In genomic region chr4:107183155-107183774, GRCh38 we compare ENCODE assay signal across 8 cellular contexts.
DNase-seq lines count a peak whose midpoint lies in the region; ATAC-seq and TF ChIP-seq lines count a peak whose summit lies in the region.

No MANE protein-coding gene starts in this region.

- no peak overlapping the region for H3K9ac ChIP-seq in PC-3 (ENCODE audit: low read length)

- H3K9me3 ChIP-seq in PC-3 (ENCODE audit: low read length), result no peaks in the 10 kb centered on the region

- intact Hi-C loops in PC-3 (cut with micrococcal nuclease), result loop anchor here (2.0 to 5.0 kb wide), 2 partner anchors 138 to 554 kb away; no protein-coding TSS in a partner anchor

- ATAC-seq in GM21423 (IDR thresholded peaks at IDR 0.05; ENCODE audit: unreplicated experiment) (peak; percentile 97), HG03521 (IDR thresholded peaks at IDR 0.05; ENCODE audit: unreplicated experiment) (peak; percentile 99), PC-3 (peak; percentile 76)

- H3K27me3 ChIP-seq in PC-3 (ENCODE audit: low read length), result peaks cover 9% of the 10 kb centered on the region; the same call in 1 of the 2 replicates

- H3K4me2 ChIP-seq in PC-3 (ENCODE audit: low read length), result no peak overlapping the region

- H2AFZ ChIP-seq in PC-3 (ENCODE audit: low read length), result no peak overlapping the region

- no peaks in the 10 kb centered on the region for H3K4me1 ChIP-seq in PC-3 (ENCODE audit: insufficient read depth, low read length)

- no peaks in the 10 kb centered on the region for H4K20me1 ChIP-seq in PC-3 (ENCODE audit: low read length)

- no peak overlapping the region for H3K27ac ChIP-seq in PC-3 (ENCODE audit: low read length)

- no peaks in the 10 kb centered on the region; the same call in 1 of the 2 replicates for H3K36me3 ChIP-seq in PC-3 (ENCODE audit: low read depth, low read length)

- H3K79me2 ChIP-seq in PC-3 (ENCODE audit: low read length), result no peaks in the 10 kb centered on the region

- CTCF ChIA-PET in PC-3 (lab: Charles Lee), result interaction anchor here (0.6 kb wide), 1 partner anchor 132 kb away, joined by 3 read pairs; no protein-coding TSS in a partner anchor

- DNase-seq in NCI-H2227 (lab: John Stamatoyannopoulos, UW; ENCODE audit: unreplicated experiment), result peak; percentile 0
- DNase-seq in NCI-H2227 treated with DMSO at 0.1 percent for 48 hours (lab: John Stamatoyannopoulos, UW), result no peak
- DNase-seq in PC-3, result peak; percentile 61
- peak; percentile 55 to 64 for DNase-seq in dermis microvascular lymphatic vessel endothelial cell (ENCODE audit: low read depth in 2 of 2)
- peak; percentile 68 to 79 for DNase-seq in lung microvascular endothelial cell (ENCODE audit: low read depth in 2 of 2)
- DNase-seq in GOT3 (lab: John Stamatoyannopoulos, UW), result no peak

- peak; percentile 73 for TF ChIP-seq CTCF in PC-3 (conservative IDR thresholded peaks at IDR 0.05; ENCODE audit: low read depth, low read length)

- H3K4me3 ChIP-seq in PC-3 (ENCODE audit: low read length), result no peak overlapping the region

- no TSS peak for BruUV-seq in PC-3 (replicated peaks; lab: Mats Ljungman, UMichigan)

- H3K9me2 ChIP-seq in PC-3 (replicated peaks; ENCODE audit: low read length), result no peaks in the 10 kb centered on the region

- H3F3A ChIP-seq in PC-3 (ENCODE audit: low read length, unreplicated experiment), result no peaks in the 10 kb centered on the region

- POLR2A ChIA-PET in PC-3 (lab: Charles Lee; ENCODE audit: unreplicated experiment), result no interaction called here

Comparison
In these comparisons a context has a peak if more than half of its experiments do, and no peak if none do; other contexts are left out.
1. DNase-seq: peak in NCI-H2227 (single experiment), PC-3 (single experiment), dermis microvascular lymphatic vessel endothelial cell (2 of 2) and lung microvascular endothelial cell (2 of 2); none in NCI-H2227 treated with DMSO at 0.1 percent for 48 hours (single experiment) and GOT3 (single experiment).
2. Peak in every context shown above with its lines, with median percentiles within 50 percentile points of each other: ATAC-seq.